ENCODE assay signal across 9 cellular contexts in genomic region chr3:16060945-16061344, GRCh38.
DNase-seq lines count a peak whose midpoint lies in the region; ATAC-seq and TF ChIP-seq lines count a peak whose summit lies in the region.
"Had no signal": no experiment of that assay in that cellular context is flagged by ENCODE, and none has a peak within 500 bp of the region (broad histone marks: within the 10 kb centered on the region; RNA-seq: fewer than 3 reads in every experiment).

No MANE protein-coding gene starts in this region.

- TF ChIP-seq POLR2A in body of pancreas (IDR thresholded peaks at IDR 0.05) (no peak), gastrocnemius medialis (IDR thresholded peaks at IDR 0.05) (no peak)

- H3K9me3 ChIP-seq in body of pancreas (no peaks in the 10 kb centered on the region), hepatocyte (ENCODE audit: low read depth) (no peaks in the 10 kb centered on the region), gastrocnemius medialis (no peaks in the 10 kb centered on the region)

- H3K27me3 ChIP-seq in body of pancreas (no peaks in the 10 kb centered on the region), hepatocyte (no peaks in the 10 kb centered on the region), gastrocnemius medialis (no peaks in the 10 kb centered on the region)

- no peak overlapping the region for H2AFZ ChIP-seq in hepatocyte

- DNase-seq in EH (ENCODE audit: low read depth) = peak; percentile 97
- peak in 1 of 4 donors; percentile 38 for DNase-seq in body of pancreas
- DNase-seq in hepatocyte (ENCODE audit: low spot score) = peak; percentile 35
- peak; percentile 55 to 75 for DNase-seq in gastrocnemius medialis
- no peak for DNase-seq in NCI-H1092 (lab: John Stamatoyannopoulos, UW)
- no peak for DNase-seq in activated T-cell treated with anti-CD3 and anti-CD28 coated beads for 4 hours
- no peak for DNase-seq in DMS53 treated with DMSO at 0.1 percent for 48 hours (lab: John Stamatoyannopoulos, UW; ENCODE audit: unreplicated experiment)
- DNase-seq: DMS79 treated with DMSO at 0.1 percent for 48 hours had no signal

- no peak overlapping the region for H3K4me3 ChIP-seq in body of pancreas
- no peak overlapping the region for H3K4me3 ChIP-seq in hepatocyte
- H3K4me3 ChIP-seq in gastrocnemius medialis = no peak overlapping the region

- in situ Hi-C loops in gastrocnemius medialis (cut with MboI; ENCODE audit: low sequenced_read_pairs in 4 of 4) = loop anchor here in 1 of 4 donors (5.0 kb wide), 1 partner anchor 111 kb away; the partner anchor contains the start of gene GALNT15

- intact Hi-C loops in body of pancreas (cut with DNase I) = no loop called here
- intact Hi-C loops in gastrocnemius medialis (cut with DNase I; ENCODE audit: low total_unique reads) = loop anchor here (2.0 to 5.0 kb wide), 4 partner anchors 51 to 1539 kb away; no protein-coding TSS in a partner anchor

- H3K27ac ChIP-seq in body of pancreas (peak overlapping the region in 2 of 4 donors; percentile 49 to 54), hepatocyte (peak overlapping the region; percentile 59), gastrocnemius medialis (peak overlapping the region; percentile 83 to 90 (median 86))

- no peaks in the 10 kb centered on the region for H3K36me3 ChIP-seq in body of pancreas (replicated peaks in 1 of 2; ENCODE audit: insufficient read depth in 1 of 2, low read depth in 2 of 2)
- no peaks in the 10 kb centered on the region for H3K36me3 ChIP-seq in hepatocyte (replicated peaks; ENCODE audit: insufficient read depth, low read depth)
- no peaks in the 10 kb centered on the region for H3K36me3 ChIP-seq in gastrocnemius medialis

- H3K4me1 ChIP-seq in body of pancreas (no peaks in the 10 kb centered on the region), hepatocyte (ENCODE audit: insufficient read depth) (peaks cover 5% of the 10 kb centered on the region), gastrocnemius medialis (peaks cover 46 to 49% of the 10 kb centered on the region in 2 donors)

- no peaks in the 10 kb centered on the region for H3K9me2 ChIP-seq in hepatocyte (replicated peaks; ENCODE audit: insufficient read depth)

- H3K79me2 ChIP-seq in hepatocyte = no peaks in the 10 kb centered on the region

- no peaks in the 10 kb centered on the region for H4K20me1 ChIP-seq in hepatocyte (ENCODE audit: insufficient read depth, poor library complexity, severe bottlenecking)

- TF ChIP-seq CTCF in body of pancreas (IDR thresholded peaks at IDR 0.05) (no peak), hepatocyte (IDR thresholded peaks at IDR 0.05; ENCODE audit: poor library complexity) (no peak), gastrocnemius medialis (IDR thresholded peaks at IDR 0.05 in 4 of 5, conservative IDR thresholded peaks at IDR 0.05 in 1 of 5) (no peak)

- WGBS in body of pancreas, 2 donors = 78 to 82% methylated on average over 1 of the region's 1 CpG
- WGBS in hepatocyte (ENCODE audit: low lambda C conversion rate, missing lambda C conversion rate) = 95% methylated on average over 1 of the region's 1 CpG

- no peak overlapping the region for H3K4me2 ChIP-seq in hepatocyte

- ATAC-seq in body of pancreas (peak; percentile 31), gastrocnemius medialis (peak; percentile 12 to 35), HG03139 (IDR thresholded peaks at IDR 0.05; ENCODE audit: unreplicated experiment) (no peak)

Comparison
In these comparisons a context has a peak if more than half of its experiments do, and no peak if none do; other contexts are left out.
1. DNase-seq: peak in EH (single experiment), hepatocyte (single experiment) and gastrocnemius medialis (2 of 2); none in NCI-H1092 (single experiment), activated T-cell treated with anti-CD3 and anti-CD28 coated beads for 4 hours (single experiment) and DMS53 treated with DMSO at 0.1 percent for 48 hours (single experiment).